In genomic region chr13:97953376-97953970, GRCh38 we compare ENCODE assay signal across 11 cellular contexts. TPM values are rescaled to one million over a fixed set of nuclear protein-coding genes. Genes with fewer than 3 reads are reported as not detected.
DNase-seq lines count a peak whose midpoint lies in the region; ATAC-seq, FAIRE-seq and TF ChIP-seq lines count a peak whose summit lies in the region.
"Had no signal": no experiment of that assay in that cellular context is flagged by ENCODE, and none has a peak within 500 bp of the region (broad histone marks: within the 10 kb centered on the region; RNA-seq: fewer than 3 reads in every experiment).

TSS of gene IPO5 (plus strand) at chr13:97953675. CDS start at chr13:97976697, 23,022 bp downstream.

- POLR2A ChIA-PET in A549 (lab: Yijun Ruan, JAX) (no interaction called here), PC-3 (lab: Charles Lee; ENCODE audit: unreplicated experiment) (no interaction called here)

- H3K9me3 ChIP-seq in A549 (no peaks in the 10 kb centered on the region), PC-3 (ENCODE audit: low read length) (no peaks in the 10 kb centered on the region), esophagus (ENCODE audit: control insufficient read depth in 2 of 2, insufficient read depth in 1 of 2, low read depth in 1 of 2, low read length in 1 of 2) (no peaks in the 10 kb centered on the region)
- H3K9me3 ChIP-seq: neutrophil had no signal

- TF ChIP-seq POLR2A in A549 (IDR thresholded peaks at IDR 0.05; ENCODE audit: low read length): no peak

- H3F3A ChIP-seq in PC-3 (ENCODE audit: low read length, unreplicated experiment): no peaks in the 10 kb centered on the region

- H3K27me3 Mint-ChIP-seq in naive B cell: peaks cover 5 to 10% (median 8%) of the 10 kb centered on the region in 3 donors

- H2AFZ ChIP-seq in PC-3 (ENCODE audit: low read length): no peak within 1 kb of the TSS

- H3K4me1 Mint-ChIP-seq in naive B cell: peaks cover 0 to 3% (median 0%) of the 10 kb centered on the region in 3 donors

- TF ChIP-seq CTCF in A549 (IDR thresholded peaks at IDR 0.05): no peak
- no peak for TF ChIP-seq CTCF in PC-3 (conservative IDR thresholded peaks at IDR 0.05; ENCODE audit: low read depth, low read length)

- TF ChIP-seq EP300 in A549 (IDR thresholded peaks at IDR 0.05): no peak

- peaks cover 0 to 6% (median 4%) of the 10 kb centered on the region in 7 donors for H3K9me3 Mint-ChIP-seq in naive B cell

- no peak within 1 kb of the TSS for H3K27ac Mint-ChIP-seq in naive B cell

- CTCF ChIA-PET in A549 (lab: Yijun Ruan, JAX): interaction anchor here (0.9 kb wide), 1 partner anchor 42 kb away, joined by 3 read pairs; no protein-coding TSS in a partner anchor
- CTCF ChIA-PET in PC-3 (lab: Charles Lee): no interaction called here

- 65% methylated on average over 9 of the region's 10 CpGs for WGBS in A549 (ENCODE audit: missing lambda C conversion rate)
- WGBS in esophagus, 2 donors: 69 to 71% methylated on average over 10 of the region's 10 CpGs

- no peaks in the 10 kb centered on the region for H4K20me1 ChIP-seq in PC-3 (ENCODE audit: low read length)

- H3K4me3 Mint-ChIP-seq in naive B cell: no peak within 1 kb of the TSS

- DNase-seq in A549 (ENCODE audit: low read depth in 1 of 2, low spot score in 1 of 2) (no peak), PC-3 (no peak), naive B cell (no peak), caudate nucleus (lab: John Stamatoyannopoulos, UW) (no peak)
- DNase-seq: activated gamma-delta T cell treated with Interleukin-2 at 50 U/mL for 16 hours, NCI-H345 had no signal

- H3K27me3 ChIP-seq in PC-3 (ENCODE audit: low read length) (no peaks in the 10 kb centered on the region), esophagus (ENCODE audit: control insufficient read depth in 1 of 2, insufficient read depth in 2 of 2, low read length in 2 of 2) (no peaks in the 10 kb centered on the region)
- H3K27me3 ChIP-seq: neutrophil had no signal

- H3K4me2 ChIP-seq in A549 (no peak within 1 kb of the TSS), PC-3 (ENCODE audit: low read length) (no peak within 1 kb of the TSS)

- TF ChIP-seq RAD21 in A549 (conservative IDR thresholded peaks at IDR 0.05 in 1 of 2, IDR thresholded peaks at IDR 0.05 in 1 of 2): no peak

- no peak within 1 kb of the TSS for H3K27ac ChIP-seq in A549
- H3K27ac ChIP-seq in PC-3 (ENCODE audit: low read length): no peak within 1 kb of the TSS
- H3K27ac ChIP-seq in esophagus (ENCODE audit: low read depth in 2 of 2, low read length in 1 of 2): no peak within 1 kb of the TSS
- H3K27ac ChIP-seq in caudate nucleus (ENCODE audit: low read depth, low read length): no peak within 1 kb of the TSS
- H3K27ac ChIP-seq: neutrophil had no signal

- no peaks in the 10 kb centered on the region for H3K79me2 ChIP-seq in PC-3 (ENCODE audit: low read length)

- no peak within 1 kb of the TSS for H3K9ac ChIP-seq in PC-3 (ENCODE audit: low read length)

- intact Hi-C loops in PC-3 (cut with micrococcal nuclease): no loop called here

- H3K4me3 ChIP-seq in A549 (no peak within 1 kb of the TSS), PC-3 (ENCODE audit: low read length) (no peak within 1 kb of the TSS), esophagus (ENCODE audit: low read depth in 1 of 2, low read length in 2 of 2) (no peak within 1 kb of the TSS)

- ATAC-seq in A549 (no peak), PC-3 (no peak), naive B cell (ENCODE audit: low read depth in 2 of 2) (no peak), HG02571 (IDR thresholded peaks at IDR 0.05; ENCODE audit: unreplicated experiment) (no peak), GM21447 (IDR thresholded peaks at IDR 0.05; ENCODE audit: unreplicated experiment) (no peak), HG02852 (IDR thresholded peaks at IDR 0.05; ENCODE audit: unreplicated experiment) (no peak)

- peaks cover 0 to 7% of the 10 kb centered on the region in 2 donors for H3K36me3 Mint-ChIP-seq in naive B cell

- FAIRE-seq in A549 (lab: Jason Lieb, UNC): no peak

- no TSS peak for BruUV-seq in PC-3 (replicated peaks; lab: Mats Ljungman, UMichigan)

- H3K36me3 ChIP-seq in PC-3 (ENCODE audit: low read depth, low read length): no peaks in the 10 kb centered on the region
- no peaks in the 10 kb centered on the region for H3K36me3 ChIP-seq in esophagus (ENCODE audit: control insufficient read depth in 2 of 2, insufficient read depth in 2 of 2, low read length in 1 of 2)
- H3K36me3 ChIP-seq: neutrophil had no signal

- H3K4me1 ChIP-seq in A549 (no peaks in the 10 kb centered on the region), PC-3 (ENCODE audit: insufficient read depth, low read length) (no peaks in the 10 kb centered on the region), esophagus (ENCODE audit: control insufficient read depth in 2 of 2, insufficient read depth in 2 of 2, low read length in 1 of 2) (peaks cover 0 to 2% of the 10 kb centered on the region in 2 donors)

- no peaks in the 10 kb centered on the region for H3K9me2 ChIP-seq in PC-3 (replicated peaks; ENCODE audit: low read length)

TF ChIP-seq in A549, 52 proteins besides CTCF, POLR2A, EP300 and RAD21:
- no peak for TF ChIP-seq PBX3 (IDR thresholded peaks at IDR 0.05)
- no peak for TF ChIP-seq TP53 (CRISPR knock-in tag; IDR thresholded peaks at IDR 0.05)
- TF ChIP-seq HDAC2 (IDR thresholded peaks at IDR 0.05): no peak
- TF ChIP-seq MAZ (IDR thresholded peaks at IDR 0.05; ENCODE audit: borderline replicate concordance, low read depth, low read length): no peak
- TF ChIP-seq E2F6 (IDR thresholded peaks at IDR 0.05; ENCODE audit: borderline replicate concordance, low read depth): no peak
- no peak for TF ChIP-seq TFCP2L1 (CRISPR knock-in tag; IDR thresholded peaks at IDR 0.05)
- TF ChIP-seq GATA3 (IDR thresholded peaks at IDR 0.05; ENCODE audit: borderline replicate concordance): no peak
- no peak for TF ChIP-seq ZC3H11A (IDR thresholded peaks at IDR 0.05)

RNA-seq across cellular contexts. Expression of gene IPO5, which starts in this region (rescaled TPM):
- polyA plus RNA-seq in A549 (2011; rRNA removed): 166 and 174 TPM in 2 replicates
- polyA plus RNA-seq in A549 (2012; cell fraction: cytosol; rRNA removed): 55.0 and 60.2 TPM in 2 replicates
- polyA plus RNA-seq in A549 (2012; cell fraction: nucleus; rRNA removed): 52.1 and 55.8 TPM in 2 replicates
- polyA plus RNA-seq in A549 (2017; fragmentation: RNase III; extraction: RNeasy Plus Mini Kit Qiagen cat#74134 plus additional on column Dnase treatment): 98.1 to 106 TPM (median 98.4 TPM) in 3 replicates
- polyA minus RNA-seq in A549 (2011; rRNA and poly(A)+ RNA removed): 126 and 128 TPM in 2 replicates
- total RNA-seq in PC-3 (2014; rRNA removed): 155 and 181 TPM in 2 replicates
- polyA plus RNA-seq in esophagus: 10 to 100 TPM; 13.8 to 24.8 TPM
- polyA plus RNA-seq in naive B cell (ENCODE audit: low read depth in 6 of 6): 10 to 100 TPM; 28.1 to 48.7 (median 31.5) TPM
